ENCODE assay signal across 7 cellular contexts in genomic region chr16:31118223-31119155, GRCh38. TPM values are rescaled to one million over a fixed set of nuclear protein-coding genes. Genes with fewer than 3 reads are reported as not detected.
DNase-seq lines count a peak whose midpoint lies in the region; ATAC-seq lines count a peak whose summit lies in the region.
"Had no signal": no experiment of that assay in that cellular context is flagged by ENCODE, and none has a peak within 500 bp of the region (broad histone marks: within the 10 kb centered on the region; RNA-seq: fewer than 3 reads in every experiment).

No MANE protein-coding gene starts in this region.

- DNase-seq in memory B cell (ENCODE audit: low spot score in 2 of 2) (no peak), NCI-H510A treated with DMSO at 0.1 percent for 48 hours (lab: John Stamatoyannopoulos, UW) (no peak)

- H3K4me1 ChIP-seq in ES-I3 (ENCODE audit: insufficient read depth, low read length) = peaks cover 4% of the 10 kb centered on the region; the same call in 1 of the 2 replicates

- H3K4me3 Mint-ChIP-seq in activated T-helper 17 cell treated with anti-CD3 and anti-CD28 coated beads, Interleukin-2, amount 50 U/mL, for 72 hours = peak overlapping the region; percentile 86
- H3K4me3 Mint-ChIP-seq in memory B cell = peak overlapping the region; percentile 71

- peaks cover 52% of the 10 kb centered on the region for H3K36me3 Mint-ChIP-seq in activated T-helper 17 cell treated with anti-CD3 and anti-CD28 coated beads, Interleukin-2, amount 50 U/mL, for 72 hours (ENCODE audit: low read depth)
- H3K36me3 Mint-ChIP-seq in memory B cell = peaks cover 18% of the 10 kb centered on the region

- no peaks in the 10 kb centered on the region for H3K9me3 ChIP-seq in ES-I3 (ENCODE audit: control insufficient read depth, insufficient read depth, low read length)

- peak overlapping the region; percentile 89 for H3K27ac Mint-ChIP-seq in activated T-helper 17 cell treated with anti-CD3 and anti-CD28 coated beads, Interleukin-2, amount 50 U/mL, for 72 hours
- H3K27ac Mint-ChIP-seq in memory B cell = peak overlapping the region; percentile 70

- ATAC-seq in activated T-helper 17 cell treated with anti-CD3 and anti-CD28 coated beads, Interleukin-2, amount 50 U/mL, for 72 hours (replicated peaks) = no peak
- ATAC-seq in memory B cell (ENCODE audit: low read depth) (no peak), HG03378 (IDR thresholded peaks at IDR 0.05; ENCODE audit: unreplicated experiment) (no peak), HG02642 (IDR thresholded peaks at IDR 0.05; ENCODE audit: poor library complexity, unreplicated experiment) (no peak)

- peak overlapping the region; percentile 87 for H3K9ac ChIP-seq in ES-I3 (ENCODE audit: low read depth, low read length)

- H3K9me3 Mint-ChIP-seq in activated T-helper 17 cell treated with anti-CD3 and anti-CD28 coated beads, Interleukin-2, amount 50 U/mL, for 72 hours = no peaks in the 10 kb centered on the region
- no peaks in the 10 kb centered on the region for H3K9me3 Mint-ChIP-seq in memory B cell

- H3K4me1 Mint-ChIP-seq in activated T-helper 17 cell treated with anti-CD3 and anti-CD28 coated beads, Interleukin-2, amount 50 U/mL, for 72 hours = peaks cover 10% of the 10 kb centered on the region
- H3K4me1 Mint-ChIP-seq in memory B cell = peaks cover 11% of the 10 kb centered on the region

- H3K27me3 Mint-ChIP-seq in activated T-helper 17 cell treated with anti-CD3 and anti-CD28 coated beads, Interleukin-2, amount 50 U/mL, for 72 hours = no peaks in the 10 kb centered on the region
- H3K27me3 Mint-ChIP-seq in memory B cell = no peaks in the 10 kb centered on the region

- peaks cover 22% of the 10 kb centered on the region for H3K36me3 ChIP-seq in ES-I3 (ENCODE audit: insufficient read depth, low read length)

RNA-seq across cellular contexts. Expression of gene KAT8, which starts 1.0 kb away (rescaled TPM):
- 10 to 100 TPM; 49.7 to 50.2 TPM for total RNA-seq in activated T-helper 17 cell treated with anti-CD3 and anti-CD28 coated beads, Interleukin-2, amount 50 U/mL, for 72 hours

RNA-seq across cellular contexts. Expression of gene BCKDK, which starts 10.3 kb away (rescaled TPM):
- 10 to 100 TPM; 48.6 to 98.3 TPM for total RNA-seq in activated T-helper 17 cell treated with anti-CD3 and anti-CD28 coated beads, Interleukin-2, amount 50 U/mL, for 72 hours

RNA-seq across cellular contexts. Expression of gene PRSS8, which starts 17.0 kb away (rescaled TPM):
- total RNA-seq in activated T-helper 17 cell treated with anti-CD3 and anti-CD28 coated beads, Interleukin-2, amount 50 U/mL, for 72 hours = not detected
- total RNA-seq: T-helper 1 cell treated with Interleukin-12 subunit alpha and Interleukin-12 subunit beta and Interleukin-4 antibody, amounts not matched to agents 30 ng/mL and 1 ng/mL, for 36 hours had no signal

RNA-seq across cellular contexts. Expression of gene VKORC1, which starts 23.9 kb away (rescaled TPM):
- 100 to 1,000 TPM in 1 of 2 donors, 10 to 100 TPM in 1; 75.3 to 107 TPM for total RNA-seq in activated T-helper 17 cell treated with anti-CD3 and anti-CD28 coated beads, Interleukin-2, amount 50 U/mL, for 72 hours

RNA-seq across cellular contexts. Expression of gene PRSS53, which starts 29.7 kb away (rescaled TPM):
- 10 to 100 TPM in 1 of 2 donors, 1 to 10 TPM in 1; 4.5 to 17.3 TPM for total RNA-seq in activated T-helper 17 cell treated with anti-CD3 and anti-CD28 coated beads, Interleukin-2, amount 50 U/mL, for 72 hours
